ENCODE assay signal across 10 cellular contexts in the genomic region with DNA sequence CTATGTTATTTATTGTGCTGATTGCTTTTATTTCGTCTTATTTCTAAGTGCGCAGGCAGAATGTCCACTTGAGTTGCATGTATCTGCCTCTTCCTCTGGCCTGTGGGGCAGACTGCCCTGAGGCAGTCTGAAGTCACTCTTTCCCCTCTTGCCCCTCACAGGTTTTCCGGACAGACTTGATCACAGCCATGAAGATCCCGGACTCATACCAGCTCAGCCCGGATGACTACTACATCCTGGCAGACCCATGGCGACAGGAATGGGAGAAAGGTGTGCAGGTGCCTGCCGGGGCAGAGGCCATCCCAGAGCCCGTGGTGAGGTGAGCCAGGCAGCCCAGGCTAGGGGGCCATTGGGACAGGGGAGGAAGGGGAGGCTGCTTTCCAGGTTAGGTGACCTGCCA. TPM values are rescaled to one million over a fixed set of nuclear protein-coding genes. Genes with fewer than 3 reads are reported as not detected.
DNase-seq lines count a peak whose midpoint lies in the region; ATAC-seq and TF ChIP-seq lines count a peak whose summit lies in the region.
"Had no signal": no experiment of that assay in that cellular context is flagged by ENCODE, and none has a peak within 500 bp of the region (broad histone marks: within the 10 kb centered on the region; RNA-seq: fewer than 3 reads in every experiment).

No MANE protein-coding gene starts in this region.

- no CpG with 5 or more reads among the region's 8 CpGs for WGBS in IMR-90 (ENCODE audit: extremely low coverage in 2 of 2, insufficient read length in 1 of 2), 2 experiments
- WGBS in body of pancreas, 2 donors, result 88 to 93% methylated on average over 7 to 8 of the region's 8 CpGs
- WGBS in tibial nerve, 2 donors, result 87 to 99% methylated on average over 6 to 8 of the region's 8 CpGs

- peak overlapping the region; percentile 98 for H3K23ac ChIP-seq in IMR-90 (ENCODE audit: low read depth, low read length)

- peaks cover 7% of the 10 kb centered on the region; the same call in 1 of the 2 replicates for H4K20me1 ChIP-seq in IMR-90 (ENCODE audit: insufficient read depth, low read length)

- peak overlapping the region; percentile 48 for H4K5ac ChIP-seq in IMR-90 (ENCODE audit: low read depth, low read length)

- peak overlapping the region; percentile 63 to 92 for H4K8ac ChIP-seq in IMR-90 (ENCODE audit: low read depth in 2 of 2, low read length in 2 of 2)

- H2BK120ac ChIP-seq in IMR-90 (ENCODE audit: low read depth, low read length), result peak overlapping the region; percentile 98

- TF ChIP-seq POLR2A in IMR-90 (IDR thresholded peaks at IDR 0.05; ENCODE audit: low read depth, low read length) (no peak), body of pancreas (IDR thresholded peaks at IDR 0.05) (no peak), tibial nerve (IDR thresholded peaks at IDR 0.05) (no peak)

- H2AK5ac ChIP-seq in IMR-90 (ENCODE audit: low read depth, low read length), result peak overlapping the region; percentile 97

- peak overlapping the region; percentile 96 for H4K91ac ChIP-seq in IMR-90 (ENCODE audit: insufficient read depth, low read depth, low read length)

- TF ChIP-seq CTCF in IMR-90 (conservative IDR thresholded peaks at IDR 0.05; ENCODE audit: low read depth, low read length) (no peak), body of pancreas (IDR thresholded peaks at IDR 0.05) (no peak), tibial nerve (IDR thresholded peaks at IDR 0.05) (no peak), endothelial cell (IDR thresholded peaks at IDR 0.05; ENCODE audit: unreplicated experiment) (no peak)

- intact Hi-C loops in IMR-90 (cut with micrococcal nuclease) (loop anchor here (1.0 kb wide), 1 partner anchor 25 kb away; no protein-coding TSS in a partner anchor), body of pancreas (cut with DNase I) (no loop called here)

- peak overlapping the region; percentile 37 for H3K4me2 ChIP-seq in IMR-90 (ENCODE audit: low read depth, low read length)

- peaks cover 42 to 76% (median 71%) of the 10 kb centered on the region in 4 donors for H3K4me1 Mint-ChIP-seq in naive thymus-derived CD8-positive, alpha-beta T cell
- peaks cover 3% of the 10 kb centered on the region for H3K4me1 Mint-ChIP-seq in endothelial cell (ENCODE audit: unreplicated experiment)

- H3K14ac ChIP-seq in IMR-90 (replicated peaks; ENCODE audit: low read depth, low read length), result peak overlapping the region; percentile 87

- H3K27me3 ChIP-seq in IMR-90 (ENCODE audit: control insufficient read depth, insufficient read depth, low read length) (no peaks in the 10 kb centered on the region), body of pancreas (no peaks in the 10 kb centered on the region), tibial nerve (no peaks in the 10 kb centered on the region)

- peak overlapping the region in 9 of 10 donors; percentile 0 to 85 (median 61) for H3K27ac Mint-ChIP-seq in naive thymus-derived CD8-positive, alpha-beta T cell
- H3K27ac Mint-ChIP-seq in endothelial cell (ENCODE audit: unreplicated experiment), result no peak overlapping the region

- H3K4me3 ChIP-seq in IMR-90 (ENCODE audit: insufficient read depth, low read depth, low read length) (no peak overlapping the region), body of pancreas (no peak overlapping the region), tibial nerve (no peak overlapping the region)

- no peaks in the 10 kb centered on the region for H3K9me3 Mint-ChIP-seq in naive thymus-derived CD8-positive, alpha-beta T cell
- peaks cover 3% of the 10 kb centered on the region for H3K9me3 Mint-ChIP-seq in endothelial cell (ENCODE audit: unreplicated experiment)

- H3K4me3 Mint-ChIP-seq in naive thymus-derived CD8-positive, alpha-beta T cell, result no peak overlapping the region
- no peak overlapping the region for H3K4me3 Mint-ChIP-seq in endothelial cell (ENCODE audit: unreplicated experiment)

- peak overlapping the region; percentile 80 for H3K56ac ChIP-seq in IMR-90 (ENCODE audit: extremely low read depth, insufficient read depth, low read length)

- no TSS peak for BruUV-seq in IMR-90 (replicated peaks; lab: Mats Ljungman, UMichigan)

- in situ Hi-C loops in ACHN (cut with HindIII; ENCODE audit: low pct_ligation_motif_present, low pct_unique_long_range_greater_than_20kb, low sequenced_read_pairs) (no loop called here), IMR-90 (cut with MboI; ENCODE audit: low sequenced_read_pairs) (no loop called here)

- peak overlapping the region; percentile 99 for H3K4ac ChIP-seq in IMR-90 (ENCODE audit: low read depth, low read length)

- CTCF ChIA-PET in IMR-90 (lab: Yijun Ruan, JAX), result no interaction called here

- no peak for TF ChIP-seq EP300 in tibial nerve (IDR thresholded peaks at IDR 0.05)

- H2BK20ac ChIP-seq in IMR-90 (ENCODE audit: low read depth, low read length), result peak overlapping the region; percentile 95

- peak overlapping the region; percentile 74 for H2AFZ ChIP-seq in IMR-90 (replicated peaks; ENCODE audit: low read length, poor library complexity)

- H2BK15ac ChIP-seq in IMR-90 (ENCODE audit: low read depth, low read length), result peak overlapping the region; percentile 98

- peaks cover 72% of the 10 kb centered on the region for H3K9me1 ChIP-seq in IMR-90 (ENCODE audit: insufficient read depth, low read length)

- H3K27me3 Mint-ChIP-seq in naive thymus-derived CD8-positive, alpha-beta T cell, result peaks cover 0 to 3% (median 0%) of the 10 kb centered on the region in 5 donors
- peaks cover 3% of the 10 kb centered on the region for H3K27me3 Mint-ChIP-seq in endothelial cell (ENCODE audit: unreplicated experiment)

- H3K36me3 ChIP-seq in IMR-90 (ENCODE audit: control insufficient read depth, insufficient read depth, low read length) (peaks cover 20% of the 10 kb centered on the region), body of pancreas (replicated peaks in 1 of 2; ENCODE audit: insufficient read depth in 1 of 2, low read depth in 2 of 2) (peaks cover 0 to 4% of the 10 kb centered on the region in 2 donors), tibial nerve (peaks cover 0 to 67% (median 0%) of the 10 kb centered on the region in 3 donors)

- H3K4me1 ChIP-seq in IMR-90 (ENCODE audit: control insufficient read depth, insufficient read depth, low read length) (peaks cover 73% of the 10 kb centered on the region), body of pancreas (peaks cover 54% of the 10 kb centered on the region), tibial nerve (peaks cover 7 to 80% (median 46%) of the 10 kb centered on the region in 4 donors)

- dilution Hi-C loops in IMR-90 (cut with HindIII; ENCODE audit: low sequenced_read_pairs, unreplicated experiment), result no loop called here

- 0 out of 2 replicates have a peak overlapping the region, but pooled peaks have one; percentile 2 for H3K9ac ChIP-seq in IMR-90 (ENCODE audit: low read depth, low read length)

- DNase-seq in ACHN (peak; percentile 14), IMR-90 (peak; percentile 24), body of pancreas (no peak), tibial nerve (ENCODE audit: low spot score in 2 of 2) (no peak), Kasumi-1 (lab: John Stamatoyannopoulos, UW) (no peak), endothelial cell (ENCODE audit: low spot score) (no peak)
- DNase-seq in naive thymus-derived CD8-positive, alpha-beta T cell, result no peak
- DNase-seq: activated T-cell treated with anti-CD3 and anti-CD28 coated beads, Interleukin-2, amount 50 U/mL, for 48 hours; T-helper 2 cell had no signal

- no peak for TF ChIP-seq RAD21 in IMR-90 (IDR thresholded peaks at IDR 0.05; ENCODE audit: low read length)

- peak overlapping the region; percentile 99 for H2BK5ac ChIP-seq in IMR-90 (ENCODE audit: low read depth, low read length, poor library complexity, severe bottlenecking)

- POLR2A ChIA-PET in IMR-90 (lab: Charles Lee; ENCODE audit: unreplicated experiment), result no interaction called here
- POLR2A ChIA-PET in naive thymus-derived CD8-positive, alpha-beta T cell (lab: Charles Lee), result interaction anchor here (0.5 to 1.9 kb wide), 3 partner anchors 26 to 59 kb away, joined by 4 read pairs; a partner anchor contains a TSS

- peaks cover 39 to 77% of the 10 kb centered on the region in 2 experiments for H3K79me1 ChIP-seq in IMR-90 (ENCODE audit: low read depth in 1 of 2, low read length in 2 of 2)

- H3K18ac ChIP-seq in IMR-90 (ENCODE audit: low read depth, low read length), result peak overlapping the region; percentile 74

- ATAC-seq in IMR-90 (ENCODE audit: low read depth) (no peak), body of pancreas (no peak), HG02798 (IDR thresholded peaks at IDR 0.05; ENCODE audit: poor library complexity, unreplicated experiment) (no peak)
- no peak for ATAC-seq in naive thymus-derived CD8-positive, alpha-beta T cell

- no peaks in the 10 kb centered on the region for H3K9me3 ChIP-seq in IMR-90 (ENCODE audit: control insufficient read depth, insufficient read depth, low read length)
- no peaks in the 10 kb centered on the region for H3K9me3 ChIP-seq in body of pancreas
- no peaks in the 10 kb centered on the region for H3K9me3 ChIP-seq in tibial nerve

- H3K36me3 Mint-ChIP-seq in naive thymus-derived CD8-positive, alpha-beta T cell, result peaks cover 0 to 84% (median 4%) of the 10 kb centered on the region in 3 donors
- peaks cover 2% of the 10 kb centered on the region for H3K36me3 Mint-ChIP-seq in endothelial cell (ENCODE audit: low read depth, unreplicated experiment)

- peak overlapping the region; percentile 98 for H2AK9ac ChIP-seq in IMR-90 (replicated peaks; ENCODE audit: low read depth, low read length, poor library complexity)

- H3K27ac ChIP-seq in IMR-90 (ENCODE audit: insufficient read depth, low read length) (peak overlapping the region; percentile 94), body of pancreas (peak overlapping the region in 3 of 4 donors; percentile 14 to 71 (median 52)), tibial nerve (peak overlapping the region in 2 of 4 donors; percentile 8 to 39)

TF ChIP-seq in IMR-90, 13 proteins besides CTCF, POLR2A, EP300 and RAD21:
- no peak for TF ChIP-seq RFX5 (IDR thresholded peaks at IDR 0.05; ENCODE audit: low read depth, low read length)
- TF ChIP-seq CHD1 (IDR thresholded peaks at IDR 0.05; ENCODE audit: low read depth, low read length), result no peak

RNA-seq across cellular contexts. Expression of a gene that starts 26.4 kb away (rescaled TPM):
- total RNA-seq in IMR-90 (2012; rRNA removed), result 13.9 and 14.9 TPM in 2 replicates
- polyA plus RNA-seq in IMR-90 (2012; rRNA removed), result 13.3 and 16.7 TPM in 2 replicates
- 10.0 and 16.8 TPM in 2 replicates for polyA plus RNA-seq in IMR-90 (2012; cell fraction: cytosol; rRNA removed)
- polyA plus RNA-seq in IMR-90 (2012; cell fraction: nucleus; rRNA removed; ENCODE audit: low replicate concordance), result 19.0 and 26.8 TPM in 2 replicates
- 10 to 100 TPM; 28.0 to 41.0 TPM for total RNA-seq in body of pancreas
- 100 to 1,000 TPM; 262 TPM for total RNA-seq in naive thymus-derived CD8-positive, alpha-beta T cell
- polyA plus RNA-seq in naive thymus-derived CD8-positive, alpha-beta T cell, result 10 to 100 TPM; 24.3 to 38.9 (median 24.9) TPM
- 10 to 100 TPM; 58.8 to 90.6 (median 73.9) TPM for total RNA-seq in tibial nerve
- 3.0 TPM for total RNA-seq in endothelial cell (ENCODE audit: unreplicated experiment)

Comparison
In these comparisons a context has a peak if more than half of its experiments do, and no peak if none do; other contexts are left out.
1. DNase-seq: peak in ACHN (single experiment) and IMR-90 (single experiment); none in body of pancreas (0 of 4), naive thymus-derived CD8-positive, alpha-beta T cell (0 of 10), tibial nerve (0 of 2), Kasumi-1 (0 of 2) and endothelial cell (single experiment).